Comparison of ENCODE assay signal across 36 cellular contexts in the genomic region with DNA sequence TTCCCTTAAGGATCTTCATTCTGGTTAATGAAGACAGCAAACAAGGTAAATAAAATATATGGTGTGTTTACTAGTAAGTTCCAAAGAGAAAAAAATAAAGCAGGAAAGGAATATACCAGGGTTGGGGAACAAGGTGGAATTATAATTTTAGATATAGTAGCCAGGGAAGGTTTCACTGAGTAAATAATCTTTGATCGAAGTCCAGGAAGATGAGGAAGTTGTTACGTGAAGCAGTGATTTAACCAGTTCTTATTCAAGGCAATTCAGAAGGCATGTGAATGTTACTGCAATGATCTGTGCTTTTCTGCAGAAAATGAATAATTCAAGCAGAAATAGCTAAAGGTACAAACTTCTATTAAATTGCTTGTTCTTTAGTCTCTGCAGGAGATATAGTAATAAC. TPM values are rescaled to one million over a fixed set of nuclear protein-coding genes. Genes with fewer than 3 reads are reported as not detected.
"Had no signal": no experiment of that assay in that cellular context is flagged by ENCODE, and none has a peak within 500 bp of the region (broad histone marks: within the 10 kb centered on the region; RNA-seq: fewer than 3 reads in every experiment).

No MANE protein-coding gene starts in this region.

- H3K4me3 Mint-ChIP-seq: dendritic cell treated with granulocyte-macrophage colony-stimulating factor and Interleukin-4, amounts not matched to agents 40 ng/mL and 50 ng/mL, for 4 days; immature natural killer cell; memory B cell; naive thymus-derived CD8-positive, alpha-beta T cell; nephron progenitor cell; stimulated activated memory B cell treated with anti-CD40 and anti-IgM and Interleukin-4, amounts not matched to agents 10 μg/mL and 1 μg/mL and 100 μg/mL, for 72 hours had no signal

- H3K9me3 ChIP-seq: esophagus muscularis mucosa, heart right ventricle, lower lobe of right lung, ovary, psoas muscle, sigmoid colon, spleen, testis, tibial artery, upper lobe of left lung had no signal

- H3K36me3 ChIP-seq: ovary had no signal

- H3K27ac Mint-ChIP-seq: dendritic cell treated with granulocyte-macrophage colony-stimulating factor and Interleukin-4, amounts not matched to agents 40 ng/mL and 50 ng/mL, for 4 days; memory B cell; nephron progenitor cell; stimulated activated memory B cell treated with anti-CD40 and anti-IgM and Interleukin-4, amounts not matched to agents 10 μg/mL and 1 μg/mL and 100 μg/mL, for 72 hours had no signal

- DNase-seq: cerebellar nuclear complex; effector memory CD4-positive, alpha-beta T cell; foreskin melanocyte; glutamatergic neuron; heart right ventricle; hypothalamus; immature natural killer cell; islet precursor cell; kidney glomerular epithelial cell; left ventricle myocardium superior; lower lobe of right lung; naive thymus-derived CD8-positive, alpha-beta T cell; nephron progenitor cell; nucleus accumbens; ovary; posterior cingulate gyrus; psoas muscle; right cardiac atrium; sigmoid colon; spleen; stimulated activated CD4-positive, alpha-beta T cell treated with anti-CD3 and anti-CD28 coated beads, Interleukin-4, amount 100 ng/mL, for 4 hours; stimulated activated naive CD8-positive, alpha-beta T cell treated with anti-CD3 and anti-CD28 coated beads, Interleukin-15, Interleukin-2, amounts not matched to agents 100 U/mL and 50 U/mL, for 24 hours; substantia nigra; testis; tibial artery; upper lobe of left lung had no signal

- H3K27ac ChIP-seq: esophagus muscularis mucosa, heart right ventricle, lower lobe of right lung, ovary, psoas muscle, sigmoid colon, spleen, testis, tibial artery, upper lobe of left lung had no signal

- H3K27me3 ChIP-seq: ovary, testis had no signal

- FAIRE-seq: colon, endothelial cell of umbilical vein, urothelium cell line had no signal

- H3K4me1 ChIP-seq: psoas muscle had no signal

- H3K4me3 ChIP-seq: esophagus muscularis mucosa, heart right ventricle, lower lobe of right lung, ovary, psoas muscle, sigmoid colon, spleen, testis, tibial artery, upper lobe of left lung had no signal

- H3K4me1 Mint-ChIP-seq: memory B cell; stimulated activated memory B cell treated with anti-CD40 and anti-IgM and Interleukin-4, amounts not matched to agents 10 μg/mL and 1 μg/mL and 100 μg/mL, for 72 hours had no signal

- H3K9me3 Mint-ChIP-seq: dendritic cell treated with granulocyte-macrophage colony-stimulating factor and Interleukin-4, amounts not matched to agents 40 ng/mL and 50 ng/mL, for 4 days; immature natural killer cell; memory B cell; nephron progenitor cell; stimulated activated memory B cell treated with anti-CD40 and anti-IgM and Interleukin-4, amounts not matched to agents 10 μg/mL and 1 μg/mL and 100 μg/mL, for 72 hours had no signal

- ATAC-seq: heart right ventricle; left ventricle myocardium superior; lower lobe of right lung; naive thymus-derived CD8-positive, alpha-beta T cell; psoas muscle; right cardiac atrium; stimulated activated memory B cell treated with anti-CD40 and anti-IgM and Interleukin-4, amounts not matched to agents 10 μg/mL and 1 μg/mL and 100 μg/mL, for 72 hours; stimulated activated naive CD8-positive, alpha-beta T cell treated with anti-CD3 and anti-CD28 coated beads, Interleukin-15, Interleukin-2, amounts not matched to agents 100 U/mL and 50 U/mL, for 24 hours had no signal

RNA-seq across cellular contexts. Expression of gene SMIM32, which starts 6.2 kb away (rescaled TPM):
- total RNA-seq: endothelial cell of umbilical vein; epithelial cell of proximal tubule; esophagus muscularis mucosa; heart right ventricle; left ventricle myocardium superior; lower lobe of right lung; mononuclear cell; myocyte; naive thymus-derived CD8-positive, alpha-beta T cell; right cardiac atrium; upper lobe of left lung had no signal
- polyA plus RNA-seq: endothelial cell of umbilical vein; heart right ventricle; immature natural killer cell; naive thymus-derived CD8-positive, alpha-beta T cell; ovary; right cardiac atrium; spleen had no signal
